Comparison of ENCODE assay signal across 1 cellular context in the genomic region with DNA sequence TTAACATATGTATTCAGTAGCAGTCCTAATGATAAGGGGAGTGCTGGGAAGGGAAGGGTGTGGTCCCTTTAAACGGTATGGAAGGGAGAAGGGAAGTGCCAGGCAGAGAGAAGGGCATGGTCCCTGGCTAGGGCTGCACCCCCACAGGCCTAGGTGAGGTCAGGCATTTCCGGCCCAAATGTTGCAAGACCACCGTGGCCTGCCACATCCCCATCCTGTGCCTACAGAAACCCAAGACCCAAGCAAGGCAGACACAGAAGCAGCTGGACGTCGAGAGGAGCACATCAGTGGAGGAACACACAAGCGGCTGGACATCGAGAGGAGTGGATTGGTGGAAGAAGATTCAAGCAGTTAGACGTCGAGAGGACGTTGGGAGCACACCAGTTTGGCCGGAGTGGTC.
TF ChIP-seq lines count a peak whose summit lies in the region.

No MANE protein-coding gene starts in this region.

TF ChIP-seq in GM23338, 12 proteins besides CTCF, POLR2A, EP300 and RAD21:
- TF ChIP-seq JUNB (IDR thresholded peaks at IDR 0.05; ENCODE audit: unreplicated experiment) = no peak
- TF ChIP-seq POLR2AphosphoS5 (IDR thresholded peaks at IDR 0.05; ENCODE audit: low read depth) = no peak
- no peak for TF ChIP-seq ZNF331 (CRISPR knock-in tag; IDR thresholded peaks at IDR 0.05; ENCODE audit: low read depth)
- no peak for TF ChIP-seq ZNF462 (CRISPR knock-in tag; IDR thresholded peaks at IDR 0.05)
- TF ChIP-seq CREB1 (CRISPR knock-in tag; IDR thresholded peaks at IDR 0.05; ENCODE audit: low read depth) = no peak
- TF ChIP-seq STAT1 (IDR thresholded peaks at IDR 0.05; ENCODE audit: unreplicated experiment) = no peak
- TF ChIP-seq NANOG (IDR thresholded peaks at IDR 0.05; ENCODE audit: borderline replicate concordance) = no peak
- TF ChIP-seq ZNF114 (CRISPR knock-in tag; IDR thresholded peaks at IDR 0.05) = no peak
- TF ChIP-seq EZH2phosphoT487 (IDR thresholded peaks at IDR 0.05; ENCODE audit: unreplicated experiment) = no peak
- TF ChIP-seq, protein P1, sequence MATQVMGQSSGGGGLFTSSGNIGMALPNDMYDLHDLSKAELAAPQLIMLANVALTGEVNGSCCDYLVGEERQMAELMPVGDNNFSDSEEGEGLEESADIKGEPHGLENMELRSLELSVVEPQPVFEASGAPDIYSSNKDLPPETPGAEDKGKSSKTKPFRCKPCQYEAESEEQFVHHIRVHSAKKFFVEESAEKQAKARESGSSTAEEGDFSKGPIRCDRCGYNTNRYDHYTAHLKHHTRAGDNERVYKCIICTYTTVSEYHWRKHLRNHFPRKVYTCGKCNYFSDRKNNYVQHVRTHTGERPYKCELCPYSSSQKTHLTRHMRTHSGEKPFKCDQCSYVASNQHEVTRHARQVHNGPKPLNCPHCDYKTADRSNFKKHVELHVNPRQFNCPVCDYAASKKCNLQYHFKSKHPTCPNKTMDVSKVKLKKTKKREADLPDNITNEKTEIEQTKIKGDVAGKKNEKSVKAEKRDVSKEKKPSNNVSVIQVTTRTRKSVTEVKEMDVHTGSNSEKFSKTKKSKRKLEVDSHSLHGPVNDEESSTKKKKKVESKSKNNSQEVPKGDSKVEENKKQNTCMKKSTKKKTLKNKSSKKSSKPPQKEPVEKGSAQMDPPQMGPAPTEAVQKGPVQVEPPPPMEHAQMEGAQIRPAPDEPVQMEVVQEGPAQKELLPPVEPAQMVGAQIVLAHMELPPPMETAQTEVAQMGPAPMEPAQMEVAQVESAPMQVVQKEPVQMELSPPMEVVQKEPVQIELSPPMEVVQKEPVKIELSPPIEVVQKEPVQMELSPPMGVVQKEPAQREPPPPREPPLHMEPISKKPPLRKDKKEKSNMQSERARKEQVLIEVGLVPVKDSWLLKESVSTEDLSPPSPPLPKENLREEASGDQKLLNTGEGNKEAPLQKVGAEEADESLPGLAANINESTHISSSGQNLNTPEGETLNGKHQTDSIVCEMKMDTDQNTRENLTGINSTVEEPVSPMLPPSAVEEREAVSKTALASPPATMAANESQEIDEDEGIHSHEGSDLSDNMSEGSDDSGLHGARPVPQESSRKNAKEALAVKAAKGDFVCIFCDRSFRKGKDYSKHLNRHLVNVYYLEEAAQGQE (IDR thresholded peaks at IDR 0.05; ENCODE audit: unreplicated experiment) = no peak
- TF ChIP-seq EZH2 (IDR thresholded peaks at IDR 0.05; ENCODE audit: low read depth, unreplicated experiment) = no peak
- TF ChIP-seq, protein P2, sequence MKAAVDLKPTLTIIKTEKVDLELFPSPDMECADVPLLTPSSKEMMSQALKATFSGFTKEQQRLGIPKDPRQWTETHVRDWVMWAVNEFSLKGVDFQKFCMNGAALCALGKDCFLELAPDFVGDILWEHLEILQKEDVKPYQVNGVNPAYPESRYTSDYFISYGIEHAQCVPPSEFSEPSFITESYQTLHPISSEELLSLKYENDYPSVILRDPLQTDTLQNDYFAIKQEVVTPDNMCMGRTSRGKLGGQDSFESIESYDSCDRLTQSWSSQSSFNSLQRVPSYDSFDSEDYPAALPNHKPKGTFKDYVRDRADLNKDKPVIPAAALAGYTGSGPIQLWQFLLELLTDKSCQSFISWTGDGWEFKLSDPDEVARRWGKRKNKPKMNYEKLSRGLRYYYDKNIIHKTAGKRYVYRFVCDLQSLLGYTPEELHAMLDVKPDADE (IDR thresholded peaks at IDR 0.05) = no peak
